Comparison of ENCODE assay signal across 21 cellular contexts in the genomic region with DNA sequence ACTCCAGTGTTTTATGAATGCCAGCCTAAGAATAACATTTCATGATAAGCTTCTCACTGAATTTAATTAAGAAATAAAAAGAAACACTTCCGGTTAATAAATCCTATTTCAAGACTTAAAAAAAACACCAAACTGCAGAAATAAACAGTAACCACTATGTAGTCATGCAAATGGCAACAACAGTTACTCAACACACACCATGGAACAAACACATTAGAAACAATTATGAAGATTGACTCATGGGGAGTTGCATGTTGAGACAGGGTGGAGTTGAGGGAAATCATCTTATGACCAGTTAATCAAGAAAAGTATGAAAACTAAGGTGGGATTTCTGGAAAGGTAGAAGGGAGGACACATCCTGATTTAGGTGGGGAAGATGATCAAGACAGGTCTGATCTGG. TPM values are rescaled to one million over a fixed set of nuclear protein-coding genes. Genes with fewer than 3 reads are reported as not detected.
DNase-seq lines count a peak whose midpoint lies in the region; ATAC-seq and TF ChIP-seq lines count a peak whose summit lies in the region.
"Had no signal": no experiment of that assay in that cellular context is flagged by ENCODE, and none has a peak within 500 bp of the region (broad histone marks: within the 10 kb centered on the region; RNA-seq: fewer than 3 reads in every experiment).

No MANE protein-coding gene starts in this region.

- no peaks in the 10 kb centered on the region for H3K4me1 Mint-ChIP-seq in activated T-helper 17 cell treated with anti-CD3 and anti-CD28 coated beads, Interleukin-2, amount 50 U/mL, for 72 hours
- H3K4me1 Mint-ChIP-seq in stimulated activated naive B cell treated with anti-CD40 and anti-IgM and Interleukin-4, amounts not matched to agents 10 μg/mL and 1 μg/mL and 100 μg/mL, for 72 hours = peaks cover 4 to 8% of the 10 kb centered on the region in 2 donors
- H3K4me1 Mint-ChIP-seq: IgD-negative memory B cell had no signal

- H3K4me3 Mint-ChIP-seq in activated T-helper 17 cell treated with anti-CD3 and anti-CD28 coated beads, Interleukin-2, amount 50 U/mL, for 72 hours = no peak overlapping the region
- H3K4me3 Mint-ChIP-seq in stimulated activated naive B cell treated with anti-CD40 and anti-IgM and Interleukin-4, amounts not matched to agents 10 μg/mL and 1 μg/mL and 100 μg/mL, for 72 hours = no peak overlapping the region
- H3K4me3 Mint-ChIP-seq: activated naive CD8-positive, alpha-beta T cell; CD14-positive monocyte; IgD-negative memory B cell had no signal

- no peak for TF ChIP-seq CTCF in fibroblast of villous mesenchyme (IDR thresholded peaks at IDR 0.05; ENCODE audit: insufficient read depth, low read depth, low read length)

- no peaks in the 10 kb centered on the region for H3K9me3 Mint-ChIP-seq in activated T-helper 17 cell treated with anti-CD3 and anti-CD28 coated beads, Interleukin-2, amount 50 U/mL, for 72 hours
- peaks cover 0 to 3% of the 10 kb centered on the region in 2 donors for H3K9me3 Mint-ChIP-seq in stimulated activated naive B cell treated with anti-CD40 and anti-IgM and Interleukin-4, amounts not matched to agents 10 μg/mL and 1 μg/mL and 100 μg/mL, for 72 hours
- H3K9me3 Mint-ChIP-seq: CD14-positive monocyte had no signal

- no peak overlapping the region for H3K4me3 ChIP-seq in fibroblast of villous mesenchyme (ENCODE audit: low read depth, low read length)
- H3K4me3 ChIP-seq: heart left ventricle, left ventricle myocardium inferior, thoracic aorta had no signal

- peak overlapping the region; percentile 4 for H3K27ac Mint-ChIP-seq in activated T-helper 17 cell treated with anti-CD3 and anti-CD28 coated beads, Interleukin-2, amount 50 U/mL, for 72 hours
- no peak overlapping the region for H3K27ac Mint-ChIP-seq in stimulated activated naive B cell treated with anti-CD40 and anti-IgM and Interleukin-4, amounts not matched to agents 10 μg/mL and 1 μg/mL and 100 μg/mL, for 72 hours
- H3K27ac Mint-ChIP-seq: activated naive CD8-positive, alpha-beta T cell; IgD-negative memory B cell had no signal

- no peaks in the 10 kb centered on the region for H3K36me3 Mint-ChIP-seq in activated T-helper 17 cell treated with anti-CD3 and anti-CD28 coated beads, Interleukin-2, amount 50 U/mL, for 72 hours (ENCODE audit: low read depth)
- H3K36me3 Mint-ChIP-seq in stimulated activated naive B cell treated with anti-CD40 and anti-IgM and Interleukin-4, amounts not matched to agents 10 μg/mL and 1 μg/mL and 100 μg/mL, for 72 hours = peaks cover 6 to 8% of the 10 kb centered on the region in 2 donors
- H3K36me3 Mint-ChIP-seq: activated naive CD8-positive, alpha-beta T cell; IgD-negative memory B cell had no signal

- peak; percentile 38 for DNase-seq in LHCN-M2 (ENCODE audit: low read depth)
- DNase-seq in fibroblast of villous mesenchyme (ENCODE audit: low read depth) = peak; percentile 34
- DNase-seq in renal cortical epithelial cell (ENCODE audit: low read depth) = peak; percentile 81
- no peak for DNase-seq in stimulated activated naive B cell treated with anti-CD40 and anti-IgM and Interleukin-4, amounts not matched to agents 10 μg/mL and 1 μg/mL and 100 μg/mL, for 72 hours
- DNase-seq in NCI-H82 treated with DMSO at 0.1 percent for 48 hours (lab: John Stamatoyannopoulos, UW; ENCODE audit: unreplicated experiment) = no peak
- no peak for DNase-seq in activated CD4-positive, CD25-positive, alpha-beta regulatory T cell (lab: John Stamatoyannopoulos, UW)
- no peak for DNase-seq in NCI-H146 (lab: John Stamatoyannopoulos, UW)
- DNase-seq: activated CD4-positive, alpha-beta T cell treated with anti-CD3 and anti-CD28 coated beads for 48 hours; GOT3; left ventricle myocardium inferior; NCI-H1436 treated with DMSO at 0.1 percent for 48 hours; NCI-H2171; posterior cingulate gyrus had no signal

- H3K27me3 Mint-ChIP-seq in activated T-helper 17 cell treated with anti-CD3 and anti-CD28 coated beads, Interleukin-2, amount 50 U/mL, for 72 hours = no peaks in the 10 kb centered on the region
- H3K27me3 Mint-ChIP-seq in stimulated activated naive B cell treated with anti-CD40 and anti-IgM and Interleukin-4, amounts not matched to agents 10 μg/mL and 1 μg/mL and 100 μg/mL, for 72 hours = peaks cover 0 to 4% of the 10 kb centered on the region in 2 donors
- H3K27me3 Mint-ChIP-seq: IgD-negative memory B cell had no signal

- no peak for ATAC-seq in activated T-helper 17 cell treated with anti-CD3 and anti-CD28 coated beads, Interleukin-2, amount 50 U/mL, for 72 hours (replicated peaks)
- ATAC-seq in stimulated activated naive B cell treated with anti-CD40 and anti-IgM and Interleukin-4, amounts not matched to agents 10 μg/mL and 1 μg/mL and 100 μg/mL, for 72 hours (replicated peaks) = no peak
- ATAC-seq: sciatic nerve had no signal

RNA-seq across cellular contexts. Expression of gene PLBD1, which starts 52.7 kb away (rescaled TPM):
- total RNA-seq in LHCN-M2 (2014; rRNA removed) = 0.06 and 0.29 TPM in 2 replicates
- polyA plus RNA-seq in LHCN-M2 (2012) = 0.38 TPM
- not detected for total RNA-seq in activated T-helper 17 cell treated with anti-CD3 and anti-CD28 coated beads, Interleukin-2, amount 50 U/mL, for 72 hours
- total RNA-seq in fibroblast of villous mesenchyme = 10.0 and 18.1 TPM in 2 replicates
- total RNA-seq in renal cortical epithelial cell = 9.0 and 12.0 TPM in 2 replicates
- polyA plus RNA-seq: neural cell had no signal

Comparison
In these comparisons a context has a peak if more than half of its experiments do, and no peak if none do; other contexts are left out.
1. DNase-seq: peak in LHCN-M2 (single experiment), fibroblast of villous mesenchyme (single experiment) and renal cortical epithelial cell (single experiment); none in stimulated activated naive B cell treated with anti-CD40 and anti-IgM and Interleukin-4, amounts not matched to agents 10 μg/mL and 1 μg/mL and 100 μg/mL, for 72 hours (single experiment), NCI-H82 treated with DMSO at 0.1 percent for 48 hours (single experiment), activated CD4-positive, CD25-positive, alpha-beta regulatory T cell (0 of 4) and NCI-H146 (single experiment).